ENCODE assay signal across 8 cellular contexts in the genomic region with DNA sequence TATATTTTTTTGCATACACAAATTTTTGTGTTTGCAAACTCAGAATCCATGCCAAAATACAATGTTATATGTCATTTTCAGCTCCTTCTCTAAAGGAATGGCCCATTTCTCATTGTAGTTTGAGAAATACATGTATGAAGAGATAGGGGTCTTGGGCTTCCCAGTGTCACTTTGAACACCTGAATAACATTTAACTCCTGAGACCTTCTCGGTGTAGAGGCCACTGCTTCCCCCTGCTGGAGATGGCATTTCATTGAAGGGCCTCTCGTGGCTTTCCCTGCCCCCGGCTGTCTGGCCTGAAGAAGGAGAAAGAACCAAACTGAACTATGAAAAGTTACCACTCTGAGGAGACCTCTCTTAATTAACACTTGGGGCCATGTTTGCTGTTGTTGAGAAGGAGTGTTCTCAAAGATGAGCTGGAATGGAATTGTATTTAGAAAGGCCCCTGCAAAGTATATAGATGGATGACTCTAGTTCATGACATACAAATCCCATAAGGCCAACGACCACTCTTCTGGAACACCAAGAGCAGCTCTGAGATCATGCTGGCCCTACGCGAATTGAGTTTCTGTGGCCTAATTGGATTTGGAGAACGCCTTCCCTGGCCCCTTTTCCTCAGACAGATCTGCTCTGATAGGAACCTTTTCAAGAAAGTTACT. TPM values are rescaled to one million over a fixed set of nuclear protein-coding genes. Genes with fewer than 3 reads are reported as not detected.
DNase-seq lines count a peak whose midpoint lies in the region; ATAC-seq and TF ChIP-seq lines count a peak whose summit lies in the region.

No MANE protein-coding gene starts in this region.

- peak; percentile 30 to 68 for ATAC-seq in left cardiac atrium
- no peak for ATAC-seq in GM21360 (IDR thresholded peaks at IDR 0.05; ENCODE audit: unreplicated experiment)
- ATAC-seq in HG03342 (IDR thresholded peaks at IDR 0.05; ENCODE audit: unreplicated experiment) = no peak

- H3K4me3 Mint-ChIP-seq in Caco-2 (ENCODE audit: unreplicated experiment) = no peak overlapping the region

- DNase-seq in Caco-2 (peak; percentile 87 to 89), Peyer's patch (peak in 2 of 3 donors; percentile 29 to 79), left cardiac atrium (no peak)
- peak; percentile 49 for DNase-seq in activated naive CD4-positive, alpha-beta T cell treated with Interleukin-2 at 50 U/mL for 16 hours
- peak; percentile 20 to 24 (median 20) for DNase-seq in stimulated activated CD4-positive, alpha-beta T cell treated with anti-CD3 and anti-CD28 coated beads, Interleukin-12 subunit alpha, Interleukin-12 subunit beta, amount 100 ng/mL, for 48 hours (ENCODE audit: low read depth in 2 of 3, low spot score in 1 of 3)

- peaks cover 73% of the 10 kb centered on the region for H3K36me3 Mint-ChIP-seq in Caco-2 (ENCODE audit: insufficient read depth, unreplicated experiment)

- H3K9me3 ChIP-seq in Caco-2 = no peaks in the 10 kb centered on the region
- H3K9me3 ChIP-seq in HEK293 (ENCODE audit: control insufficient read depth, insufficient read depth, low read depth, low read length) = no peaks in the 10 kb centered on the region
- H3K9me3 ChIP-seq in Peyer's patch = no peaks in the 10 kb centered on the region

- no peaks in the 10 kb centered on the region for H3K9me3 Mint-ChIP-seq in Caco-2 (ENCODE audit: unreplicated experiment)

- no peaks in the 10 kb centered on the region for H3K27me3 ChIP-seq in Caco-2 (replicated peaks; ENCODE audit: control insufficient read depth, insufficient read depth, low read length)
- no peaks in the 10 kb centered on the region for H3K27me3 ChIP-seq in Peyer's patch

- H3K27me3 Mint-ChIP-seq in Caco-2 (ENCODE audit: insufficient read depth, unreplicated experiment) = no peaks in the 10 kb centered on the region

- intact Hi-C loops in Caco-2 (cut with micrococcal nuclease; ENCODE audit: unreplicated experiment) = loop anchor here (1.0 to 5.0 kb wide), 4 partner anchors 76 to 211 kb away; no protein-coding TSS in a partner anchor
- intact Hi-C loops in left cardiac atrium (cut with DNase I) = loop anchor here in 1 of 2 donors (5.0 kb wide), 1 partner anchor 211 kb away; no protein-coding TSS in a partner anchor

- no peaks in the 10 kb centered on the region for H3K4me1 ChIP-seq in Caco-2
- no peaks in the 10 kb centered on the region for H3K4me1 ChIP-seq in HEK293 (ENCODE audit: control insufficient read depth, insufficient read depth, low read length)
- H3K4me1 ChIP-seq in Peyer's patch = no peaks in the 10 kb centered on the region

- TF ChIP-seq CTCF in Caco-2 (IDR thresholded peaks at IDR 0.05; ENCODE audit: insufficient read depth in 1 of 2, low read depth in 1 of 2, low read length in 1 of 2, severe bottlenecking in 1 of 2, unreplicated experiment in 1 of 2) (peak; percentile 97), HEK293 (tag by site-specific recombination; IDR thresholded peaks at IDR 0.05) (peak; percentile 18; the same call in 1 of the 2 replicates), Peyer's patch (IDR thresholded peaks at IDR 0.05) (peak in 5 of 6 experiments; percentile 16 to 67 (median 64))

- BruUV-seq in Caco-2 (replicated peaks; lab: Mats Ljungman, UMichigan) = no TSS peak

- CTCF ChIA-PET in Caco-2 (lab: Charles Lee) = interaction anchor here (0.7 to 1.4 kb wide), 5 partner anchors 24 to 203 kb away, joined by 3 to 8 read pairs (median 4); a partner anchor contains a TSS
- CTCF ChIA-PET in HEK293 (lab: Yijun Ruan, JAX) = interaction anchor here (0.6 to 2.9 kb wide), 17 partner anchors 12 to 229 kb away, joined by 3 to 29 read pairs (median 3); a partner anchor contains a TSS

- H3K36me3 ChIP-seq in Caco-2 (ENCODE audit: control insufficient read depth, insufficient read depth, low read length) (peaks cover 10% of the 10 kb centered on the region), HEK293 (ENCODE audit: control insufficient read depth in 2 of 2, insufficient read depth in 1 of 2, low read length in 2 of 2) (peaks cover 0 to 79% of the 10 kb centered on the region in 2 experiments; a peak in 2 of 3 replicates), Peyer's patch (peaks cover 0 to 18% (median 0%) of the 10 kb centered on the region in 3 donors)

- H3K4me3 ChIP-seq in Caco-2 (ENCODE audit: low read depth, low read length) (no peak overlapping the region), HEK293 (ENCODE audit: low read depth, low read length) (no peak overlapping the region), Peyer's patch (no peak overlapping the region)

- no peak overlapping the region for H3K27ac Mint-ChIP-seq in Caco-2 (ENCODE audit: unreplicated experiment)

- H3K27ac ChIP-seq in HEK293 (ENCODE audit: extremely low read depth, low read depth, low read length) (no peak overlapping the region), Peyer's patch (no peak overlapping the region)

- POLR2A ChIA-PET in Caco-2 (lab: Charles Lee) (interaction anchor here (0.5 to 0.7 kb wide), 2 partner anchors 59 to 76 kb away, joined by 3 read pairs; a partner anchor contains a TSS), HEK293 (lab: Yijun Ruan, JAX) (no interaction called here)

- TF ChIP-seq POLR2A in Peyer's patch (IDR thresholded peaks at IDR 0.05) = no peak

- peaks cover 6% of the 10 kb centered on the region for H3K4me1 Mint-ChIP-seq in Caco-2 (ENCODE audit: low read depth, unreplicated experiment)

TF ChIP-seq in HEK293, 187 proteins besides CTCF, POLR2A, EP300 and RAD21:
- TF ChIP-seq BCL11A (tag by site-specific recombination; IDR thresholded peaks at IDR 0.05; ENCODE audit: low read depth) (no peak), ZNF654 (tag by site-specific recombination; IDR thresholded peaks at IDR 0.05; ENCODE audit: low read depth) (peak; percentile 60)
TF ChIP-seq in HEK293: peak in this region for 1.

RNA-seq across cellular contexts. Expression of a gene that starts 58.8 kb away (rescaled TPM):
- total RNA-seq in Caco-2 (2022) (182 and 186 TPM in 2 replicates), Peyer's patch (10 to 100 TPM; 24.6 to 30.8 (median 29.4) TPM), left cardiac atrium (10 to 100 TPM; 56.5 to 57.3 TPM)

Comparison
In these comparisons a context has a peak if more than half of its experiments do, and no peak if none do; other contexts are left out.
1. CTCF ChIP-seq: peak in every context shown above with its lines; median percentile 97 in Caco-2; 64 in Peyer's patch; 18 in HEK293.
2. ATAC-seq: peak in left cardiac atrium (2 of 2); none in GM21360 (single experiment) and HG03342 (single experiment).